Comparison of ENCODE assay signal across 1 cellular context in the genomic region with DNA sequence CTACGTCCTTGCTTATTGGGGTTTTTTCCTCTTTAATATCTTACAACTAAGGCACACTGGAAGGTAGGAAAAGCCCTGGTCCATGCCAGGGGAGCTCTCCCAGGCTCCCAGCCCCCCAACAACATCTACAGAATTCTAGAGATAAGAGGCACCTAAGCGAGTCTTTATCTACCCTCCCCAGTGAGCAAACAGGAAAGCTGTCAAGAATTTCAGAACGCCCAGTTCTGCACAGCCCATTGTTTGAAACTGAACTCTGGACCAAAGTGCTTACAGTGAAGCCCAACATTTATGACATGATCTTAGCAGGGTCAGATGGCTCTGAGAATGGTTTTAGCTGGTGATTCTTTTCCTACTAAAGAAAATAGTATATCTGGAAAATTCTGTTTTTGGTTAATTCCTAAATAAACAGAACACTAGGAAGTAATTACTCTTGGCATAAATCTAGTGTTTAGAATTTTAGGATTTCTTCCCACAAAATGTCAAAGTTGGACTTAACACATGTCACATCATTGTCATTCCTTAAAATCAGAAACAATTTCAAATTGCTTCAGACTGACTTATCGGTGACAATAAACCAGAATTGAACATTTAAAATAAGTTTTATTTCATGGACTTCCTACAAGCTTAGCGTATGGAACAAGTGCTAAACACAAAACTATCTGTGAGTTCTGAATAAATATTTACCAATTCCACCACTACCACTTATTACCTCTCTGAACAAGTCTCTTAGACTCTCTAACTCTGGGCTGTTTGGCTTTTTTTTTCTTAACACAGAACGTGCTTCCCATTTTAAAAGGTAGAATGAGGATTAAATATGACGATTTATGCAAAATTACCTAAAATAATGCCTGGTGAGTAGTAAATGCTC.
TF ChIP-seq lines count a peak whose summit lies in the region.

No MANE protein-coding gene starts in this region.

TF ChIP-seq in HepG2, 621 proteins besides CTCF, POLR2A, EP300 and RAD21 (continued from another document and continues in another):
- TF ChIP-seq ZNF20 (CRISPR knock-in tag; IDR thresholded peaks at IDR 0.05) (no peak), NR1H2 (CRISPR knock-in tag; IDR thresholded peaks at IDR 0.05; ENCODE audit: borderline replicate concordance, low read depth) (no peak), ELF4 (CRISPR knock-in tag; IDR thresholded peaks at IDR 0.05; ENCODE audit: borderline replicate concordance) (no peak), KLF6 (CRISPR knock-in tag; IDR thresholded peaks at IDR 0.05) (peak; percentile 53; the same call in 1 of the 2 replicates), ZNF230 (CRISPR knock-in tag; IDR thresholded peaks at IDR 0.05) (0 out of 2 replicates have a peak, but pooled peaks have one; percentile 25), ZMYM3 (CRISPR knock-in tag; IDR thresholded peaks at IDR 0.05) (peak; percentile 38; the same call in 1 of the 2 replicates), CEBPG (CRISPR knock-in tag; IDR thresholded peaks at IDR 0.05) (peak; percentile 61), ASH2L (IDR thresholded peaks at IDR 0.05; ENCODE audit: insufficient read length, low read depth, low read length) (peak; percentile 97), CHD2 (IDR thresholded peaks at IDR 0.05; ENCODE audit: low read depth, low read length) (no peak; the same call in 1 of the 2 replicates), SAP130 (CRISPR knock-in tag; IDR thresholded peaks at IDR 0.05; ENCODE audit: low read depth) (peak; percentile 85), MIER2 (CRISPR knock-in tag; IDR thresholded peaks at IDR 0.05) (peak; percentile 46; the same call in 1 of the 2 replicates), SOX13 (IDR thresholded peaks at IDR 0.05) (peak; percentile 99), SOX13 (CRISPR knock-in tag; conservative IDR thresholded peaks at IDR 0.05 in 1 of 2, IDR thresholded peaks at IDR 0.05 in 1 of 2) (peak in 1 of 2 experiments; percentile 100; a peak in 2 of 4 replicates), ZNF577 (CRISPR knock-in tag; IDR thresholded peaks at IDR 0.05; ENCODE audit: borderline replicate concordance, low read depth) (no peak), U2AF2 (IDR thresholded peaks at IDR 0.05; ENCODE audit: low read depth, low read length) (no peak), HDAC1 (CRISPR knock-in tag; IDR thresholded peaks at IDR 0.05) (peak; percentile 89; the same call in 1 of the 2 replicates), TBX2 (CRISPR knock-in tag; IDR thresholded peaks at IDR 0.05; ENCODE audit: borderline replicate concordance) (peak; percentile 98), SMC3 (IDR thresholded peaks at IDR 0.05; ENCODE audit: low read length) (peak; percentile 41; the same call in 1 of the 2 replicates), SRY (CRISPR knock-in tag; IDR thresholded peaks at IDR 0.05) (no peak), HOXD1 (CRISPR knock-in tag; IDR thresholded peaks at IDR 0.05) (peak; percentile 56; the same call in 1 of the 2 replicates), HMG20B (CRISPR knock-in tag; conservative IDR thresholded peaks at IDR 0.05) (peak; percentile 80; the same call in 1 of the 2 replicates), MBNL3 (CRISPR knock-in tag; conservative IDR thresholded peaks at IDR 0.05) (no peak), KLF13 (CRISPR knock-in tag; IDR thresholded peaks at IDR 0.05) (no peak), ZNF501 (CRISPR knock-in tag; IDR thresholded peaks at IDR 0.05) (0 out of 2 replicates have a peak, but pooled peaks have one; percentile 29), ZKSCAN1 (IDR thresholded peaks at IDR 0.05; ENCODE audit: low read length) (no peak), ZNF564 (CRISPR knock-in tag; IDR thresholded peaks at IDR 0.05) (no peak), ZNF614 (CRISPR knock-in tag; IDR thresholded peaks at IDR 0.05; ENCODE audit: borderline replicate concordance) (peak; percentile 90), SP1 (IDR thresholded peaks at IDR 0.05) (no peak), SP1 (CRISPR knock-in tag; IDR thresholded peaks at IDR 0.05) (0 out of 2 replicates have a peak, but pooled peaks have one; percentile 23), SOX5 (CRISPR knock-in tag; IDR thresholded peaks at IDR 0.05; ENCODE audit: borderline replicate concordance) (peak; percentile 100), ZNF747 (CRISPR knock-in tag; IDR thresholded peaks at IDR 0.05; ENCODE audit: borderline replicate concordance) (0 out of 2 replicates have a peak, but pooled peaks have one; percentile 32), PAWR (CRISPR knock-in tag; IDR thresholded peaks at IDR 0.05; ENCODE audit: borderline replicate concordance) (0 out of 2 replicates have a peak, but pooled peaks have one; percentile 45), ZNF441 (CRISPR knock-in tag; IDR thresholded peaks at IDR 0.05; ENCODE audit: borderline replicate concordance) (0 out of 2 replicates have a peak, but pooled peaks have one; percentile 44)
- TF ChIP-seq, protein P1, sequence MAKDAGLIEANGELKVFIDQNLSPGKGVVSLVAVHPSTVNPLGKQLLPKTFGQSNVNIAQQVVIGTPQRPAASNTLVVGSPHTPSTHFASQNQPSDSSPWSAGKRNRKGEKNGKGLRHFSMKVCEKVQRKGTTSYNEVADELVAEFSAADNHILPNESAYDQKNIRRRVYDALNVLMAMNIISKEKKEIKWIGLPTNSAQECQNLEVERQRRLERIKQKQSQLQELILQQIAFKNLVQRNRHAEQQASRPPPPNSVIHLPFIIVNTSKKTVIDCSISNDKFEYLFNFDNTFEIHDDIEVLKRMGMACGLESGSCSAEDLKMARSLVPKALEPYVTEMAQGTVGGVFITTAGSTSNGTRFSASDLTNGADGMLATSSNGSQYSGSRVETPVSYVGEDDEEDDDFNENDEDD (CRISPR knock-in tag; IDR thresholded peaks at IDR 0.05; ENCODE audit: borderline replicate concordance), result 0 out of 2 replicates have a peak, but pooled peaks have one; percentile 16
- TF ChIP-seq, protein P2, sequence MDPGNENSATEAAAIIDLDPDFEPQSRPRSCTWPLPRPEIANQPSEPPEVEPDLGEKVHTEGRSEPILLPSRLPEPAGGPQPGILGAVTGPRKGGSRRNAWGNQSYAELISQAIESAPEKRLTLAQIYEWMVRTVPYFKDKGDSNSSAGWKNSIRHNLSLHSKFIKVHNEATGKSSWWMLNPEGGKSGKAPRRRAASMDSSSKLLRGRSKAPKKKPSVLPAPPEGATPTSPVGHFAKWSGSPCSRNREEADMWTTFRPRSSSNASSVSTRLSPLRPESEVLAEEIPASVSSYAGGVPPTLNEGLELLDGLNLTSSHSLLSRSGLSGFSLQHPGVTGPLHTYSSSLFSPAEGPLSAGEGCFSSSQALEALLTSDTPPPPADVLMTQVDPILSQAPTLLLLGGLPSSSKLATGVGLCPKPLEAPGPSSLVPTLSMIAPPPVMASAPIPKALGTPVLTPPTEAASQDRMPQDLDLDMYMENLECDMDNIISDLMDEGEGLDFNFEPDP (CRISPR knock-in tag; conservative IDR thresholded peaks at IDR 0.05), result no peak
- TF ChIP-seq, protein P3, sequence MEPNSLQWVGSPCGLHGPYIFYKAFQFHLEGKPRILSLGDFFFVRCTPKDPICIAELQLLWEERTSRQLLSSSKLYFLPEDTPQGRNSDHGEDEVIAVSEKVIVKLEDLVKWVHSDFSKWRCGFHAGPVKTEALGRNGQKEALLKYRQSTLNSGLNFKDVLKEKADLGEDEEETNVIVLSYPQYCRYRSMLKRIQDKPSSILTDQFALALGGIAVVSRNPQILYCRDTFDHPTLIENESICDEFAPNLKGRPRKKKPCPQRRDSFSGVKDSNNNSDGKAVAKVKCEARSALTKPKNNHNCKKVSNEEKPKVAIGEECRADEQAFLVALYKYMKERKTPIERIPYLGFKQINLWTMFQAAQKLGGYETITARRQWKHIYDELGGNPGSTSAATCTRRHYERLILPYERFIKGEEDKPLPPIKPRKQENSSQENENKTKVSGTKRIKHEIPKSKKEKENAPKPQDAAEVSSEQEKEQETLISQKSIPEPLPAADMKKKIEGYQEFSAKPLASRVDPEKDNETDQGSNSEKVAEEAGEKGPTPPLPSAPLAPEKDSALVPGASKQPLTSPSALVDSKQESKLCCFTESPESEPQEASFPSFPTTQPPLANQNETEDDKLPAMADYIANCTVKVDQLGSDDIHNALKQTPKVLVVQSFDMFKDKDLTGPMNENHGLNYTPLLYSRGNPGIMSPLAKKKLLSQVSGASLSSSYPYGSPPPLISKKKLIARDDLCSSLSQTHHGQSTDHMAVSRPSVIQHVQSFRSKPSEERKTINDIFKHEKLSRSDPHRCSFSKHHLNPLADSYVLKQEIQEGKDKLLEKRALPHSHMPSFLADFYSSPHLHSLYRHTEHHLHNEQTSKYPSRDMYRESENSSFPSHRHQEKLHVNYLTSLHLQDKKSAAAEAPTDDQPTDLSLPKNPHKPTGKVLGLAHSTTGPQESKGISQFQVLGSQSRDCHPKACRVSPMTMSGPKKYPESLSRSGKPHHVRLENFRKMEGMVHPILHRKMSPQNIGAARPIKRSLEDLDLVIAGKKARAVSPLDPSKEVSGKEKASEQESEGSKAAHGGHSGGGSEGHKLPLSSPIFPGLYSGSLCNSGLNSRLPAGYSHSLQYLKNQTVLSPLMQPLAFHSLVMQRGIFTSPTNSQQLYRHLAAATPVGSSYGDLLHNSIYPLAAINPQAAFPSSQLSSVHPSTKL (CRISPR knock-in tag; IDR thresholded peaks at IDR 0.05), result peak; percentile 93
- TF ChIP-seq, protein P4, sequence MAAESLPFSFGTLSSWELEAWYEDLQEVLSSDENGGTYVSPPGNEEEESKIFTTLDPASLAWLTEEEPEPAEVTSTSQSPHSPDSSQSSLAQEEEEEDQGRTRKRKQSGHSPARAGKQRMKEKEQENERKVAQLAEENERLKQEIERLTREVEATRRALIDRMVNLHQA (CRISPR knock-in tag; IDR thresholded peaks at IDR 0.05), result no peak
- TF ChIP-seq, protein P5, sequence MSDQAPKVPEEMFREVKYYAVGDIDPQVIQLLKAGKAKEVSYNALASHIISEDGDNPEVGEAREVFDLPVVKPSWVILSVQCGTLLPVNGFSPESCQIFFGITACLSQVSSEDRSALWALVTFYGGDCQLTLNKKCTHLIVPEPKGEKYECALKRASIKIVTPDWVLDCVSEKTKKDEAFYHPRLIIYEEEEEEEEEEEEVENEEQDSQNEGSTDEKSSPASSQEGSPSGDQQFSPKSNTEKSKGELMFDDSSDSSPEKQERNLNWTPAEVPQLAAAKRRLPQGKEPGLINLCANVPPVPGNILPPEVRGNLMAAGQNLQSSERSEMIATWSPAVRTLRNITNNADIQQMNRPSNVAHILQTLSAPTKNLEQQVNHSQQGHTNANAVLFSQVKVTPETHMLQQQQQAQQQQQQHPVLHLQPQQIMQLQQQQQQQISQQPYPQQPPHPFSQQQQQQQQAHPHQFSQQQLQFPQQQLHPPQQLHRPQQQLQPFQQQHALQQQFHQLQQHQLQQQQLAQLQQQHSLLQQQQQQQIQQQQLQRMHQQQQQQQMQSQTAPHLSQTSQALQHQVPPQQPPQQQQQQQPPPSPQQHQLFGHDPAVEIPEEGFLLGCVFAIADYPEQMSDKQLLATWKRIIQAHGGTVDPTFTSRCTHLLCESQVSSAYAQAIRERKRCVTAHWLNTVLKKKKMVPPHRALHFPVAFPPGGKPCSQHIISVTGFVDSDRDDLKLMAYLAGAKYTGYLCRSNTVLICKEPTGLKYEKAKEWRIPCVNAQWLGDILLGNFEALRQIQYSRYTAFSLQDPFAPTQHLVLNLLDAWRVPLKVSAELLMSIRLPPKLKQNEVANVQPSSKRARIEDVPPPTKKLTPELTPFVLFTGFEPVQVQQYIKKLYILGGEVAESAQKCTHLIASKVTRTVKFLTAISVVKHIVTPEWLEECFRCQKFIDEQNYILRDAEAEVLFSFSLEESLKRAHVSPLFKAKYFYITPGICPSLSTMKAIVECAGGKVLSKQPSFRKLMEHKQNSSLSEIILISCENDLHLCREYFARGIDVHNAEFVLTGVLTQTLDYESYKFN (CRISPR knock-in tag; conservative IDR thresholded peaks at IDR 0.05), result peak; percentile 98
- TF ChIP-seq, protein P6, sequence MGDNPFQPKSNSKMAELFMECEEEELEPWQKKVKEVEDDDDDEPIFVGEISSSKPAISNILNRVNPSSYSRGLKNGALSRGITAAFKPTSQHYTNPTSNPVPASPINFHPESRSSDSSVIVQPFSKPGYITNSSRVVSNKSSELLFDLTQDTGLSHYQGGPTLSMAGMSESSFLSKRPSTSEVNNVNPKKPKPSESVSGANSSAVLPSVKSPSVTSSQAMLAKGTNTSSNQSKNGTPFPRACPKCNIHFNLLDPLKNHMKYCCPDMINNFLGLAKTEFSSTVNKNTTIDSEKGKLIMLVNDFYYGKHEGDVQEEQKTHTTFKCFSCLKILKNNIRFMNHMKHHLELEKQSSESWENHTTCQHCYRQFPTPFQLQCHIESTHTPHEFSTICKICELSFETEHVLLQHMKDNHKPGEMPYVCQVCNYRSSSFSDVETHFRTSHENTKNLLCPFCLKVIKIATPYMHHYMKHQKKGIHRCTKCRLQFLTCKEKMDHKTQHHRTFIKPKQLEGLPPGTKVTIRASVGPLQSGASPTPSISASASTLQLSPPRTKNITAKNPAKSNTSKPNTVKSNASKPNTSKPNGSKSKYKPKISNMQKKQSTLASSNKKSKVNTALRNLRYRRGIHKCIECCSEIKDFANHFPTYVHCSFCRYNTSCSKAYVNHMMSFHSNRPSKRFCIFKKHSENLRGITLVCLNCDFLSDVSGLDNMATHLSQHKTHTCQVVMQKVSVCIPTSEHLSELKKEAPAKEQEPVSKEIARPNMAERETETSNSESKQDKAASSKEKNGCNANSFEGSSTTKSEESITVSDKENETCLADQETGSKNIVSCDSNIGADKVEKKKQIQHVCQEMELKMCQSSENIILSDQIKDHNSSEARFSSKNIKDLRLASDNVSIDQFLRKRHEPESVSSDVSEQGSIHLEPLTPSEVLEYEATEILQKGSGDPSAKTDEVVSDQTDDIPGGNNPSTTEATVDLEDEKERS (CRISPR knock-in tag; IDR thresholded peaks at IDR 0.05), result no peak
- TF ChIP-seq, protein P7, sequence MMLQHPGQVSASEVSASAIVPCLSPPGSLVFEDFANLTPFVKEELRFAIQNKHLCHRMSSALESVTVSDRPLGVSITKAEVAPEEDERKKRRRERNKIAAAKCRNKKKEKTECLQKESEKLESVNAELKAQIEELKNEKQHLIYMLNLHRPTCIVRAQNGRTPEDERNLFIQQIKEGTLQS (CRISPR knock-in tag; IDR thresholded peaks at IDR 0.05), result 0 out of 2 replicates have a peak, but pooled peaks have one; percentile 35
- TF ChIP-seq, protein P8, sequence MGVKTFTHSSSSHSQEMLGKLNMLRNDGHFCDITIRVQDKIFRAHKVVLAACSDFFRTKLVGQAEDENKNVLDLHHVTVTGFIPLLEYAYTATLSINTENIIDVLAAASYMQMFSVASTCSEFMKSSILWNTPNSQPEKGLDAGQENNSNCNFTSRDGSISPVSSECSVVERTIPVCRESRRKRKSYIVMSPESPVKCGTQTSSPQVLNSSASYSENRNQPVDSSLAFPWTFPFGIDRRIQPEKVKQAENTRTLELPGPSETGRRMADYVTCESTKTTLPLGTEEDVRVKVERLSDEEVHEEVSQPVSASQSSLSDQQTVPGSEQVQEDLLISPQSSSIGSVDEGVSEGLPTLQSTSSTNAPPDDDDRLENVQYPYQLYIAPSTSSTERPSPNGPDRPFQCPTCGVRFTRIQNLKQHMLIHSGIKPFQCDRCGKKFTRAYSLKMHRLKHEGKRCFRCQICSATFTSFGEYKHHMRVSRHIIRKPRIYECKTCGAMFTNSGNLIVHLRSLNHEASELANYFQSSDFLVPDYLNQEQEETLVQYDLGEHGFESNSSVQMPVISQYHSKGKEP (CRISPR knock-in tag; IDR thresholded peaks at IDR 0.05), result no peak
- TF ChIP-seq, protein P9, sequence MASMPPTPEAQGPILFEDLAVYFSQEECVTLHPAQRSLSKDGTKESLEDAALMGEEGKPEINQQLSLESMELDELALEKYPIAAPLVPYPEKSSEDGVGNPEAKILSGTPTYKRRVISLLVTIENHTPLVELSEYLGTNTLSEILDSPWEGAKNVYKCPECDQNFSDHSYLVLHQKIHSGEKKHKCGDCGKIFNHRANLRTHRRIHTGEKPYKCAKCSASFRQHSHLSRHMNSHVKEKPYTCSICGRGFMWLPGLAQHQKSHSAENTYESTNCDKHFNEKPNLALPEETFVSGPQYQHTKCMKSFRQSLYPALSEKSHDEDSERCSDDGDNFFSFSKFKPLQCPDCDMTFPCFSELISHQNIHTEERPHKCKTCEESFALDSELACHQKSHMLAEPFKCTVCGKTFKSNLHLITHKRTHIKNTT (CRISPR knock-in tag; IDR thresholded peaks at IDR 0.05), result no peak
